ENCODE assay signal across 1 cellular context in the genomic region with DNA sequence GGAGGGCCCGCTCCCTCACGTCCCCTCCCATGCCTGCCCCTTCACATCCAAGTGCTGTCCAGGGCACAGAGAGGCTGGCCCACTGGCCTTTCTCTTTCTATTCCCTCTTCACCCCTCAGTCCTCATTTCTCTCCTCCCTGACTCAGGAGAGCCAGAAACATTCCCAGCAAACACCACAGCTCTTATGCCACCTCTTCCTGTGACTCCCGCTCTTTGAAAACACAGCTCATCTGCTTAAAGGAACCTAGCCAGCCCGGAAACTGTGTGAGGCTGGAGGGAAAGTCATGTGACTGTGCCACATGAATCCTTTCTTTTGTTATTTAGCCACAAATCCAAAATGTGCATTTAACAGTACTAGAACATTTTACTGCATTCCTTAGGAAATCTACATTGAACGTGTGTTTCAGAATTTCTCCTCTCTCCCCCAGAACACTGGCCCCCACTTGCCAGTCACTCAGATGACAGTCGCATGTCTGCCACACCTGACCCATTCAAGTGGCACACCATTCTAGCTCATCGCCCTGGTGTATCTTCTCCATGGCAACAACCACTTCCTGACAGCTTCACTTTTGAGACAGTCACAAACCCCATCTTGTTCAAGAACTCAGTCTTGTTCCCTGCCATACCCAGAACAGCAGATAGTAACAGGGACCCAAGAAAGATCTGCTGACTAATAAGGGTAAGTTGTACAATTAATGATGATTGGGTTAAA.
TF ChIP-seq lines count a peak whose summit lies in the region.

No MANE protein-coding gene starts in this region.

TF ChIP-seq in K562, 482 proteins besides CTCF, POLR2A, EP300 and RAD21 (continued from another document):
- TF ChIP-seq MEF2D (tag; conservative IDR thresholded peaks at IDR 0.05; ENCODE audit: low read depth) = no peak
